1 cellular context compared by ENCODE assay signal in the genomic region with DNA sequence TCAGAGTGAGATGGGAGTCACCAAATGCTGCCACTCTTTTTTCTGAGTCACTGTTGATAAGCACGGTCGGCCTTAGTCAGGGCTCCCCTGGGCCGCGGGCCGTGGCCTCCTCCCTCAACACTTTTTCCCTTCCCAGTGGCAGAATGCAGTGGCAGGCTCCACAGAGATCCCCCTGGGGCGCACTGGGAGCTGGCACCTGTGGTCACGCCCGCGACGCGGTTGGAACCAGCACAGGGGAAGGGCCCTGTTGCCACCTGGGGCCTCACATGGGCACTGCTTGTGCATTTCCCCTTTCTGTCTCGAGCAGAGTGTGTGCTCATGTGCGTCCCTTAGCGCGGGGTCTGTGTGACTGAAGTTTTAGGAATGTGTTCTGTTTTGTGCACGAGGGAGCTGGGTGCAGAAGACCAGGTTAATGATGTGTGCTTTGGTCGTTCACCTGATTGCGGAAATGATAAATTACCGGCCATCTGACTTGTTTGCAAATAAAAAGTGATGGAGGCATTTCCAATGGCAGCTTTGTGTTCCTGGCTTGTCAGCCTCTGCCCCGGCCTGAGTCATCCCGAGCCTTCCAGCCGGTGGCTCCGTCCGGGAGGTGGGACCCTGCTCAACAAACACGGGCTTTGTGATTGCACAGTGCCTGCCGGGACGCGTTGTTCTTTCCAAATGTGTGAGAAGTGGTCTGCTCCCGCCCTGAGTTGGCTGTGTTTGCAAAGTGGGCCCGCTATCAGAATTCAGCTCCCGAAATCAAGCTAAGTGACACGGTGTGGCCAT.
TF ChIP-seq lines count a peak whose summit lies in the region.

No MANE protein-coding gene starts in this region.

TF ChIP-seq in HepG2, 621 proteins besides CTCF, POLR2A, EP300 and RAD21 (continued from another document and continues in another):
- TF ChIP-seq, protein P1, sequence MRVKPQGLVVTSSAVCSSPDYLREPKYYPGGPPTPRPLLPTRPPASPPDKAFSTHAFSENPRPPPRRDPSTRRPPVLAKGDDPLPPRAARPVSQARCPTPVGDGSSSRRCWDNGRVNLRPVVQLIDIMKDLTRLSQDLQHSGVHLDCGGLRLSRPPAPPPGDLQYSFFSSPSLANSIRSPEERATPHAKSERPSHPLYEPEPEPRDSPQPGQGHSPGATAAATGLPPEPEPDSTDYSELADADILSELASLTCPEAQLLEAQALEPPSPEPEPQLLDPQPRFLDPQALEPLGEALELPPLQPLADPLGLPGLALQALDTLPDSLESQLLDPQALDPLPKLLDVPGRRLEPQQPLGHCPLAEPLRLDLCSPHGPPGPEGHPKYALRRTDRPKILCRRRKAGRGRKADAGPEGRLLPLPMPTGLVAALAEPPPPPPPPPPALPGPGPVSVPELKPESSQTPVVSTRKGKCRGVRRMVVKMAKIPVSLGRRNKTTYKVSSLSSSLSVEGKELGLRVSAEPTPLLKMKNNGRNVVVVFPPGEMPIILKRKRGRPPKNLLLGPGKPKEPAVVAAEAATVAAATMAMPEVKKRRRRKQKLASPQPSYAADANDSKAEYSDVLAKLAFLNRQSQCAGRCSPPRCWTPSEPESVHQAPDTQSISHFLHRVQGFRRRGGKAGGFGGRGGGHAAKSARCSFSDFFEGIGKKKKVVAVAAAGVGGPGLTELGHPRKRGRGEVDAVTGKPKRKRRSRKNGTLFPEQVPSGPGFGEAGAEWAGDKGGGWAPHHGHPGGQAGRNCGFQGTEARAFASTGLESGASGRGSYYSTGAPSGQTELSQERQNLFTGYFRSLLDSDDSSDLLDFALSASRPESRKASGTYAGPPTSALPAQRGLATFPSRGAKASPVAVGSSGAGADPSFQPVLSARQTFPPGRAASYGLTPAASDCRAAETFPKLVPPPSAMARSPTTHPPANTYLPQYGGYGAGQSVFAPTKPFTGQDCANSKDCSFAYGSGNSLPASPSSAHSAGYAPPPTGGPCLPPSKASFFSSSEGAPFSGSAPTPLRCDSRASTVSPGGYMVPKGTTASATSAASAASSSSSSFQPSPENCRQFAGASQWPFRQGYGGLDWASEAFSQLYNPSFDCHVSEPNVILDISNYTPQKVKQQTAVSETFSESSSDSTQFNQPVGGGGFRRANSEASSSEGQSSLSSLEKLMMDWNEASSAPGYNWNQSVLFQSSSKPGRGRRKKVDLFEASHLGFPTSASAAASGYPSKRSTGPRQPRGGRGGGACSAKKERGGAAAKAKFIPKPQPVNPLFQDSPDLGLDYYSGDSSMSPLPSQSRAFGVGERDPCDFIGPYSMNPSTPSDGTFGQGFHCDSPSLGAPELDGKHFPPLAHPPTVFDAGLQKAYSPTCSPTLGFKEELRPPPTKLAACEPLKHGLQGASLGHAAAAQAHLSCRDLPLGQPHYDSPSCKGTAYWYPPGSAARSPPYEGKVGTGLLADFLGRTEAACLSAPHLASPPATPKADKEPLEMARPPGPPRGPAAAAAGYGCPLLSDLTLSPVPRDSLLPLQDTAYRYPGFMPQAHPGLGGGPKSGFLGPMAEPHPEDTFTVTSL (CRISPR knock-in tag; IDR thresholded peaks at IDR 0.05; ENCODE audit: borderline replicate concordance): no peak
- TF ChIP-seq, protein P2, sequence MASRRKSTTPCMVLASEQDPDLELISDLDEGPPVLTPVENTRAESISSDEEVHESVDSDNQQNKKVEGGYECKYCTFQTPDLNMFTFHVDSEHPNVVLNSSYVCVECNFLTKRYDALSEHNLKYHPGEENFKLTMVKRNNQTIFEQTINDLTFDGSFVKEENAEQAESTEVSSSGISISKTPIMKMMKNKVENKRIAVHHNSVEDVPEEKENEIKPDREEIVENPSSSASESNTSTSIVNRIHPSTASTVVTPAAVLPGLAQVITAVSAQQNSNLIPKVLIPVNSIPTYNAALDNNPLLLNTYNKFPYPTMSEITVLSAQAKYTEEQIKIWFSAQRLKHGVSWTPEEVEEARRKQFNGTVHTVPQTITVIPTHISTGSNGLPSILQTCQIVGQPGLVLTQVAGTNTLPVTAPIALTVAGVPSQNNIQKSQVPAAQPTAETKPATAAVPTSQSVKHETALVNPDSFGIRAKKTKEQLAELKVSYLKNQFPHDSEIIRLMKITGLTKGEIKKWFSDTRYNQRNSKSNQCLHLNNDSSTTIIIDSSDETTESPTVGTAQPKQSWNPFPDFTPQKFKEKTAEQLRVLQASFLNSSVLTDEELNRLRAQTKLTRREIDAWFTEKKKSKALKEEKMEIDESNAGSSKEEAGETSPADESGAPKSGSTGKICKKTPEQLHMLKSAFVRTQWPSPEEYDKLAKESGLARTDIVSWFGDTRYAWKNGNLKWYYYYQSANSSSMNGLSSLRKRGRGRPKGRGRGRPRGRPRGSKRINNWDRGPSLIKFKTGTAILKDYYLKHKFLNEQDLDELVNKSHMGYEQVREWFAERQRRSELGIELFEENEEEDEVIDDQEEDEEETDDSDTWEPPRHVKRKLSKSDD (CRISPR knock-in tag; IDR thresholded peaks at IDR 0.05; ENCODE audit: low read depth): no peak
- TF ChIP-seq ONECUT2 (CRISPR knock-in tag; IDR thresholded peaks at IDR 0.05) (no peak), PHF8 (CRISPR knock-in tag; IDR thresholded peaks at IDR 0.05) (peak; percentile 33), TBP (CRISPR knock-in tag; IDR thresholded peaks at IDR 0.05) (no peak), ZFP37 (CRISPR knock-in tag; IDR thresholded peaks at IDR 0.05; ENCODE audit: borderline replicate concordance) (0 out of 2 replicates have a peak, but pooled peaks have one; percentile 24), CCDC6 (CRISPR knock-in tag; IDR thresholded peaks at IDR 0.05) (peak; percentile 73; the same call in 1 of the 2 replicates), MIXL1 (CRISPR knock-in tag; IDR thresholded peaks at IDR 0.05) (peak; percentile 11; the same call in 1 of the 2 replicates), ZBTB20 (CRISPR knock-in tag; IDR thresholded peaks at IDR 0.05; ENCODE audit: borderline replicate concordance, low read depth) (no peak), YEATS4 (CRISPR knock-in tag; IDR thresholded peaks at IDR 0.05; ENCODE audit: borderline replicate concordance) (0 out of 2 replicates have a peak, but pooled peaks have one; percentile 23), ZNF317 (CRISPR knock-in tag; IDR thresholded peaks at IDR 0.05) (peak; percentile 32; the same call in 1 of the 2 replicates), TARDBP (CRISPR knock-in tag; IDR thresholded peaks at IDR 0.05) (0 out of 2 replicates have a peak, but pooled peaks have one; percentile 17), SNAPC2 (CRISPR knock-in tag; IDR thresholded peaks at IDR 0.05) (0 out of 2 replicates have a peak, but pooled peaks have one; percentile 36), SP4 (CRISPR knock-in tag; IDR thresholded peaks at IDR 0.05) (no peak), KAT8 (CRISPR knock-in tag; IDR thresholded peaks at IDR 0.05) (no peak), NFYC (CRISPR knock-in tag; IDR thresholded peaks at IDR 0.05) (no peak), ZNF572 (CRISPR knock-in tag; IDR thresholded peaks at IDR 0.05) (no peak)
- TF ChIP-seq, protein P3, sequence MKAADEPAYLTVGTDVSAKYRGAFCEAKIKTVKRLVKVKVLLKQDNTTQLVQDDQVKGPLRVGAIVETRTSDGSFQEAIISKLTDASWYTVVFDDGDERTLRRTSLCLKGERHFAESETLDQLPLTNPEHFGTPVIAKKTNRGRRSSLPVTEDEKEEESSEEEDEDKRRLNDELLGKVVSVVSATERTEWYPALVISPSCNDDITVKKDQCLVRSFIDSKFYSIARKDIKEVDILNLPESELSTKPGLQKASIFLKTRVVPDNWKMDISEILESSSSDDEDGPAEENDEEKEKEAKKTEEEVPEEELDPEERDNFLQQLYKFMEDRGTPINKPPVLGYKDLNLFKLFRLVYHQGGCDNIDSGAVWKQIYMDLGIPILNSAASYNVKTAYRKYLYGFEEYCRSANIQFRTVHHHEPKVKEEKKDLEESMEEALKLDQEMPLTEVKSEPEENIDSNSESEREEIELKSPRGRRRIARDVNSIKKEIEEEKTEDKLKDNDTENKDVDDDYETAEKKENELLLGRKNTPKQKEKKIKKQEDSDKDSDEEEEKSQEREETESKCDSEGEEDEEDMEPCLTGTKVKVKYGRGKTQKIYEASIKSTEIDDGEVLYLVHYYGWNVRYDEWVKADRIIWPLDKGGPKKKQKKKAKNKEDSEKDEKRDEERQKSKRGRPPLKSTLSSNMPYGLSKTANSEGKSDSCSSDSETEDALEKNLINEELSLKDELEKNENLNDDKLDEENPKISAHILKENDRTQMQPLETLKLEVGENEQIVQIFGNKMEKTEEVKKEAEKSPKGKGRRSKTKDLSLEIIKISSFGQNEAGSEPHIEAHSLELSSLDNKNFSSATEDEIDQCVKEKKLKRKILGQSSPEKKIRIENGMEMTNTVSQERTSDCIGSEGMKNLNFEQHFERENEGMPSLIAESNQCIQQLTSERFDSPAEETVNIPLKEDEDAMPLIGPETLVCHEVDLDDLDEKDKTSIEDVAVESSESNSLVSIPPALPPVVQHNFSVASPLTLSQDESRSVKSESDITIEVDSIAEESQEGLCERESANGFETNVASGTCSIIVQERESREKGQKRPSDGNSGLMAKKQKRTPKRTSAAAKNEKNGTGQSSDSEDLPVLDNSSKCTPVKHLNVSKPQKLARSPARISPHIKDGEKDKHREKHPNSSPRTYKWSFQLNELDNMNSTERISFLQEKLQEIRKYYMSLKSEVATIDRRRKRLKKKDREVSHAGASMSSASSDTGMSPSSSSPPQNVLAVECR (CRISPR knock-in tag; IDR thresholded peaks at IDR 0.05; ENCODE audit: borderline replicate concordance): peak; percentile 50; the same call in 1 of the 2 replicates
- TF ChIP-seq, protein P4, sequence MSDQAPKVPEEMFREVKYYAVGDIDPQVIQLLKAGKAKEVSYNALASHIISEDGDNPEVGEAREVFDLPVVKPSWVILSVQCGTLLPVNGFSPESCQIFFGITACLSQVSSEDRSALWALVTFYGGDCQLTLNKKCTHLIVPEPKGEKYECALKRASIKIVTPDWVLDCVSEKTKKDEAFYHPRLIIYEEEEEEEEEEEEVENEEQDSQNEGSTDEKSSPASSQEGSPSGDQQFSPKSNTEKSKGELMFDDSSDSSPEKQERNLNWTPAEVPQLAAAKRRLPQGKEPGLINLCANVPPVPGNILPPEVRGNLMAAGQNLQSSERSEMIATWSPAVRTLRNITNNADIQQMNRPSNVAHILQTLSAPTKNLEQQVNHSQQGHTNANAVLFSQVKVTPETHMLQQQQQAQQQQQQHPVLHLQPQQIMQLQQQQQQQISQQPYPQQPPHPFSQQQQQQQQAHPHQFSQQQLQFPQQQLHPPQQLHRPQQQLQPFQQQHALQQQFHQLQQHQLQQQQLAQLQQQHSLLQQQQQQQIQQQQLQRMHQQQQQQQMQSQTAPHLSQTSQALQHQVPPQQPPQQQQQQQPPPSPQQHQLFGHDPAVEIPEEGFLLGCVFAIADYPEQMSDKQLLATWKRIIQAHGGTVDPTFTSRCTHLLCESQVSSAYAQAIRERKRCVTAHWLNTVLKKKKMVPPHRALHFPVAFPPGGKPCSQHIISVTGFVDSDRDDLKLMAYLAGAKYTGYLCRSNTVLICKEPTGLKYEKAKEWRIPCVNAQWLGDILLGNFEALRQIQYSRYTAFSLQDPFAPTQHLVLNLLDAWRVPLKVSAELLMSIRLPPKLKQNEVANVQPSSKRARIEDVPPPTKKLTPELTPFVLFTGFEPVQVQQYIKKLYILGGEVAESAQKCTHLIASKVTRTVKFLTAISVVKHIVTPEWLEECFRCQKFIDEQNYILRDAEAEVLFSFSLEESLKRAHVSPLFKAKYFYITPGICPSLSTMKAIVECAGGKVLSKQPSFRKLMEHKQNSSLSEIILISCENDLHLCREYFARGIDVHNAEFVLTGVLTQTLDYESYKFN (CRISPR knock-in tag; conservative IDR thresholded peaks at IDR 0.05): peak; percentile 60; the same call in 1 of the 2 replicates
- TF ChIP-seq, protein P5, sequence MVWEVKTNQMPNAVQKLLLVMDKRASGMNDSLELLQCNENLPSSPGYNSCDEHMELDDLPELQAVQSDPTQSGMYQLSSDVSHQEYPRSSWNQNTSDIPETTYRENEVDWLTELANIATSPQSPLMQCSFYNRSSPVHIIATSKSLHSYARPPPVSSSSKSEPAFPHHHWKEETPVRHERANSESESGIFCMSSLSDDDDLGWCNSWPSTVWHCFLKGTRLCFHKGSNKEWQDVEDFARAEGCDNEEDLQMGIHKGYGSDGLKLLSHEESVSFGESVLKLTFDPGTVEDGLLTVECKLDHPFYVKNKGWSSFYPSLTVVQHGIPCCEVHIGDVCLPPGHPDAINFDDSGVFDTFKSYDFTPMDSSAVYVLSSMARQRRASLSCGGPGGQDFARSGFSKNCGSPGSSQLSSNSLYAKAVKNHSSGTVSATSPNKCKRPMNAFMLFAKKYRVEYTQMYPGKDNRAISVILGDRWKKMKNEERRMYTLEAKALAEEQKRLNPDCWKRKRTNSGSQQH (CRISPR knock-in tag; IDR thresholded peaks at IDR 0.05; ENCODE audit: low read depth): no peak
- TF ChIP-seq, protein P6, sequence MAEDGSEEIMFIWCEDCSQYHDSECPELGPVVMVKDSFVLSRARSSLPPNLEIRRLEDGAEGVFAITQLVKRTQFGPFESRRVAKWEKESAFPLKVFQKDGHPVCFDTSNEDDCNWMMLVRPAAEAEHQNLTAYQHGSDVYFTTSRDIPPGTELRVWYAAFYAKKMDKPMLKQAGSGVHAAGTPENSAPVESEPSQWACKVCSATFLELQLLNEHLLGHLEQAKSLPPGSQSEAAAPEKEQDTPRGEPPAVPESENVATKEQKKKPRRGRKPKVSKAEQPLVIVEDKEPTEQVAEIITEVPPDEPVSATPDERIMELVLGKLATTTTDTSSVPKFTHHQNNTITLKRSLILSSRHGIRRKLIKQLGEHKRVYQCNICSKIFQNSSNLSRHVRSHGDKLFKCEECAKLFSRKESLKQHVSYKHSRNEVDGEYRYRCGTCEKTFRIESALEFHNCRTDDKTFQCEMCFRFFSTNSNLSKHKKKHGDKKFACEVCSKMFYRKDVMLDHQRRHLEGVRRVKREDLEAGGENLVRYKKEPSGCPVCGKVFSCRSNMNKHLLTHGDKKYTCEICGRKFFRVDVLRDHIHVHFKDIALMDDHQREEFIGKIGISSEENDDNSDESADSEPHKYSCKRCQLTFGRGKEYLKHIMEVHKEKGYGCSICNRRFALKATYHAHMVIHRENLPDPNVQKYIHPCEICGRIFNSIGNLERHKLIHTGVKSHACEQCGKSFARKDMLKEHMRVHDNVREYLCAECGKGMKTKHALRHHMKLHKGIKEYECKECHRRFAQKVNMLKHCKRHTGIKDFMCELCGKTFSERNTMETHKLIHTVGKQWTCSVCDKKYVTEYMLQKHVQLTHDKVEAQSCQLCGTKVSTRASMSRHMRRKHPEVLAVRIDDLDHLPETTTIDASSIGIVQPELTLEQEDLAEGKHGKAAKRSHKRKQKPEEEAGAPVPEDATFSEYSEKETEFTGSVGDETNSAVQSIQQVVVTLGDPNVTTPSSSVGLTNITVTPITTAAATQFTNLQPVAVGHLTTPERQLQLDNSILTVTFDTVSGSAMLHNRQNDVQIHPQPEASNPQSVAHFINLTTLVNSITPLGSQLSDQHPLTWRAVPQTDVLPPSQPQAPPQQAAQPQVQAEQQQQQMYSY (CRISPR knock-in tag; IDR thresholded peaks at IDR 0.05): no peak
